ENCODE assay signal across 1 cellular context in genomic region chr1:67573481-67573880, GRCh38.
TF ChIP-seq lines count a peak whose summit lies in the region.

No MANE protein-coding gene starts in this region.

TF ChIP-seq in IMR-90, 13 proteins besides CTCF, POLR2A, EP300 and RAD21:
- TF ChIP-seq RCOR1 (IDR thresholded peaks at IDR 0.05; ENCODE audit: insufficient replicate concordance, low read length), result no peak
- TF ChIP-seq SMC3 (IDR thresholded peaks at IDR 0.05; ENCODE audit: low read depth, low read length), result no peak
- no peak for TF ChIP-seq CHD1 (IDR thresholded peaks at IDR 0.05; ENCODE audit: low read depth, low read length)
- TF ChIP-seq BHLHE40 (IDR thresholded peaks at IDR 0.05; ENCODE audit: low read depth, low read length), result no peak
- no peak for TF ChIP-seq NFE2L2 (IDR thresholded peaks at IDR 0.05; ENCODE audit: low read depth, low read length)
- no peak for TF ChIP-seq CEBPB (IDR thresholded peaks at IDR 0.05; ENCODE audit: low read depth, low read length)
- TF ChIP-seq MAZ (IDR thresholded peaks at IDR 0.05; ENCODE audit: borderline replicate concordance, low read depth, low read length), result no peak
- no peak for TF ChIP-seq MXI1 (IDR thresholded peaks at IDR 0.05; ENCODE audit: borderline replicate concordance, low read depth, low read length)
- TF ChIP-seq MAFK (IDR thresholded peaks at IDR 0.05; ENCODE audit: low read depth, low read length), result no peak
- TF ChIP-seq FOS (IDR thresholded peaks at IDR 0.05; ENCODE audit: low read depth, low read length), result no peak
- TF ChIP-seq ELK1 (IDR thresholded peaks at IDR 0.05; ENCODE audit: borderline replicate concordance, low read depth, low read length), result no peak
